Comparison of ENCODE assay signal across 15 cellular contexts in the genomic region with DNA sequence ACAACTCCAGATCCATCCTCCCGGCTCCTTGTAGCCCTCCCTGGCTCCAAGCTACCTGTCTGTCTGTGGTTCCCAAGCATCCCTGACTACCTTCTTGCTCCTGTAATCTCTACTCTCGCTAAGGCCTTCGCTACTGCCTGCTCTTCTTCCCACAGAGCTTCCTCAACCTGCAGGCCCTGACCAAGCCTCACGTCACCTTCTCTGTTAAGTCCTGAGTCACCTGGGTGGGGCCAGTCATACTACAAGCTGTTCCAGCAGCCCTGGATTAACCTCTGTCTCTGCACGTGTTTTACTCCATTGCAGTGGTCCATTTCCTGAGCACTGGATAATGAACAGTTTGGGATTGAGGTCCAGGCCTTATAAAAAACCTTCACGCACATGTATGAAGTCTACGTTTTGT.
"Had no signal": no experiment of that assay in that cellular context is flagged by ENCODE, and none has a peak within 500 bp of the region (broad histone marks: within the 10 kb centered on the region; RNA-seq: fewer than 3 reads in every experiment).

No MANE protein-coding gene starts in this region.

- H3K27ac ChIP-seq: left ventricle myocardium inferior, thoracic aorta had no signal

- ATAC-seq: activated CD8-positive, alpha-beta T cell treated with anti-CD3 and anti-CD28 coated beads, Interleukin-2, amount 10 ng/mL, durations not matched to agents 7 days and 5 days; natural killer cell; stimulated activated naive CD8-positive, alpha-beta T cell treated with anti-CD3 and anti-CD28 coated beads, Interleukin-15, amount 100 ng/mL, for 72 hours; T-helper 17 cell; WTC11 had no signal

- H3K4me1 ChIP-seq: left ventricle myocardium inferior had no signal

- H3K4me3 ChIP-seq: left ventricle myocardium inferior, thoracic aorta had no signal

- H3K9me3 ChIP-seq: left ventricle myocardium inferior, thoracic aorta had no signal

- H3K36me3 ChIP-seq: left ventricle myocardium inferior, thoracic aorta had no signal

- DNase-seq: activated CD4-positive, alpha-beta T cell treated with anti-CD3 and anti-CD28 coated beads for 4 hours; activated CD8-positive, alpha-beta memory T cell treated with anti-CD3 and anti-CD28 coated beads, Interleukin-2, amount 50 U/mL, for 4 hours; activated CD8-positive, alpha-beta T cell treated with anti-CD3 and anti-CD28 coated beads, Interleukin-2, amount 10 ng/mL, durations not matched to agents 7 days and 5 days; activated effector memory CD4-positive, alpha-beta T cell treated with anti-CD3 and anti-CD28 coated beads, Interleukin-2, amount 50 U/mL, for 16 hours; activated T-cell treated with anti-CD3 and anti-CD28 coated beads, Interleukin-2, amount 50 U/mL, for 48 hours; cortex of kidney; effector memory CD4-positive, alpha-beta T cell; left ventricle myocardium inferior; natural killer cell; retina; stimulated activated CD4-positive, alpha-beta T cell treated with anti-CD3 and anti-CD28 coated beads, Interleukin-4, amount 100 ng/mL, for 4 hours; stimulated activated naive CD8-positive, alpha-beta T cell treated with anti-CD3 and anti-CD28 coated beads, Interleukin-15, amount 100 ng/mL, for 72 hours; T-helper 17 cell had no signal
